In the genomic region with DNA sequence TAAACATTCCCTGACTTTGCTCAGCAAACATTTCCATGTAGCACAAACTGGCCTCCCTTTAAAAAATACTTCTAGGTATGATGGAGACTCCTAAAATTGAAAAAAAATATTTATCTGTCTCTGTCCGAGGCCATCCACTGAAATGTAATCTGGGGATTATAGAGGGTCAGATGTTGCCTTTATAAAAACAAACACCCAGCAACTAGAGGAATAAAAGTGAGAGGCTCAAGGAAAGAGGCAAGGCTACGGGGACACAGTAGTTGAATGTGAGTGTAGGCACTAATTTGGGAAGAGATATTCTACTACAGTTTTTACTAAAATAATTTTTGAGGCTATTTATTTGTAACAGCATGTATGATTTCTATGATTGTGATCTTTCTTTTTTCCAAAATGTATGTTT, we compare ENCODE assay signal across 33 cellular contexts. TPM values are rescaled to one million over a fixed set of nuclear protein-coding genes. Genes with fewer than 3 reads are reported as not detected.
"Had no signal": no experiment of that assay in that cellular context is flagged by ENCODE, and none has a peak within 500 bp of the region (broad histone marks: within the 10 kb centered on the region; RNA-seq: fewer than 3 reads in every experiment).

No MANE protein-coding gene starts in this region.

- H3K4me3 ChIP-seq: adrenal gland, spleen, suprapubic skin, tibial nerve had no signal

- H3K27me3 Mint-ChIP-seq: activated naive CD8-positive, alpha-beta T cell treated with anti-CD3 and anti-CD28 coated beads for 36 hours had no signal

- H3K27ac ChIP-seq: adrenal gland, spleen, suprapubic skin, tibial nerve, WERI-Rb-1 had no signal

- H3K36me3 Mint-ChIP-seq: activated naive CD8-positive, alpha-beta T cell treated with anti-CD3 and anti-CD28 coated beads for 36 hours; brain; immature natural killer cell; naive B cell had no signal

- H3K4me1 ChIP-seq: adrenal gland, spleen, suprapubic skin, tibial nerve had no signal

- H3K9me3 Mint-ChIP-seq: activated naive CD4-positive, alpha-beta T cell treated with anti-CD3 and anti-CD28 coated beads for 36 hours; activated naive CD8-positive, alpha-beta T cell treated with anti-CD3 and anti-CD28 coated beads for 36 hours; activated T-helper 1 cell treated with anti-CD3 and anti-CD28 coated beads, Interleukin-12 subunit alpha, Interleukin-12 subunit beta, Interleukin-2, Interleukin-4 antibody, amounts not matched to agents 30 ng/mL and 10 ng/mL and 1 ng/mL, durations not matched to agents 14 hours and 24 hours and 36 hours; brain; effector memory CD8-positive, alpha-beta T cell; immature natural killer cell; naive B cell; neural crest cell had no signal

- H3K9me3 ChIP-seq: adrenal gland, spleen, suprapubic skin, tibial nerve had no signal

- H3K27ac Mint-ChIP-seq: activated naive CD4-positive, alpha-beta T cell treated with anti-CD3 and anti-CD28 coated beads for 36 hours; activated naive CD8-positive, alpha-beta T cell treated with anti-CD3 and anti-CD28 coated beads for 36 hours; activated T-helper 1 cell treated with anti-CD3 and anti-CD28 coated beads, Interleukin-12 subunit alpha, Interleukin-12 subunit beta, Interleukin-2, Interleukin-4 antibody, amounts not matched to agents 30 ng/mL and 10 ng/mL and 1 ng/mL, durations not matched to agents 14 hours and 24 hours and 36 hours; effector memory CD8-positive, alpha-beta T cell; immature natural killer cell; naive B cell; T-helper 17 cell had no signal

- H3K27me3 ChIP-seq: spleen, suprapubic skin, tibial nerve had no signal

- DNase-seq: activated CD4-positive, alpha-beta T cell treated with anti-CD3 and anti-CD28 coated beads for 48 hours; activated CD4-positive, alpha-beta T cell treated with anti-CD3 and anti-CD28 coated beads, Interleukin-2, amount 50 U/mL, for 48 hours; activated CD8-positive, alpha-beta memory T cell treated with anti-CD3 and anti-CD28 coated beads, Interleukin-2, amount 50 U/mL, for 4 hours; activated effector memory CD4-positive, alpha-beta T cell treated with anti-CD3 and anti-CD28 coated beads, Interleukin-2, amount 50 U/mL, for 16 hours; activated naive CD4-positive, alpha-beta T cell treated with anti-CD3 and anti-CD28 coated beads for 36 hours; activated naive CD8-positive, alpha-beta T cell treated with anti-CD3 and anti-CD28 coated beads for 36 hours; activated T-cell treated with anti-CD3 and anti-CD28 coated beads, Interleukin-2, amount 50 U/mL, for 1 hour; adrenal gland; aorta; cortex of kidney; effector memory CD8-positive, alpha-beta T cell; head of caudate nucleus; hypothalamus; immature natural killer cell; left ventricle myocardium superior; naive B cell; occipital lobe; right cardiac atrium; spleen; stimulated activated naive CD4-positive, alpha-beta T cell; T-helper 17 cell; T1000; WERI-Rb-1 had no signal

- H3K4me3 Mint-ChIP-seq: activated naive CD4-positive, alpha-beta T cell treated with anti-CD3 and anti-CD28 coated beads for 36 hours; activated naive CD8-positive, alpha-beta T cell treated with anti-CD3 and anti-CD28 coated beads for 36 hours; activated T-helper 1 cell treated with anti-CD3 and anti-CD28 coated beads, Interleukin-12 subunit alpha, Interleukin-12 subunit beta, Interleukin-2, Interleukin-4 antibody, amounts not matched to agents 30 ng/mL and 10 ng/mL and 1 ng/mL, durations not matched to agents 14 hours and 24 hours and 36 hours; brain; effector memory CD8-positive, alpha-beta T cell; immature natural killer cell; naive B cell; neural crest cell; T-helper 17 cell had no signal

- H3K36me3 ChIP-seq: adrenal gland, spleen, suprapubic skin, tibial nerve, WERI-Rb-1 had no signal

- H3K4me1 Mint-ChIP-seq: activated naive CD8-positive, alpha-beta T cell treated with anti-CD3 and anti-CD28 coated beads for 36 hours; immature natural killer cell had no signal

- ATAC-seq: activated CD4-positive, CD25-positive, alpha-beta regulatory T cell treated with anti-CD3 and anti-CD28 coated beads, Interleukin-2, amount 50 U/mL, for 24 hours; effector memory CD8-positive, alpha-beta T cell; left ventricle myocardium superior; right cardiac atrium; T-helper 17 cell had no signal

RNA-seq across cellular contexts. Expression of a gene that starts 20.7 kb away (rescaled TPM):
- total RNA-seq: activated CD8-positive, alpha-beta memory T cell treated with anti-CD3 and anti-CD28 coated beads for 36 hours; activated naive CD4-positive, alpha-beta T cell treated with anti-CD3 and anti-CD28 coated beads for 36 hours; activated naive CD8-positive, alpha-beta T cell treated with anti-CD3 and anti-CD28 coated beads for 36 hours; activated T-helper 1 cell treated with anti-CD3 and anti-CD28 coated beads, Interleukin-12 subunit alpha, Interleukin-12 subunit beta, Interleukin-2, Interleukin-4 antibody, amounts not matched to agents 30 ng/mL and 10 ng/mL and 1 ng/mL, durations not matched to agents 14 hours and 24 hours and 36 hours; chondrocyte; fibroblast of villous mesenchyme; lung microvascular endothelial cell; T-helper 17 cell; tibial nerve had no signal
